ENCODE assay signal across 13 cellular contexts in the genomic region with DNA sequence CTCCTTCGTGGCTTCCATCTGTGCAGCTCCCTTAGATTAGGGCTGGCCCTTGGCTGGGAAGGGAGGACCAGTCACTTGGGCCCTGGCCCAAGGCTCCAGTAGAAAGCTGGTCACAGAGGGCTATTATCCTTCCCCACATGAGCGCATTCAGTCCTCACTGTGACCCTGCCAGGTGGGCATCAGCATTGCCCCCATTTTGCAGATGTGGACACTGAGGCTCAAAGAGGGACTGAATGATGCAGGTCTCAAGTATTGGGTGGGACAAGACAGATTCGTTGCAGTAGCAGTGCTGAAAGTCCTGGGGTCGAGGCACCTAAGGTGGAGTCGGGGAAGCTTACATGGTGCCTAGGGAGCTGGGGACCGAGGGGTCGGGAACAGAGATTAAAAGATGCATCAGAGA.
"Had no signal": no experiment of that assay in that cellular context is flagged by ENCODE, and none has a peak within 500 bp of the region (broad histone marks: within the 10 kb centered on the region; RNA-seq: fewer than 3 reads in every experiment).

No MANE protein-coding gene starts in this region.

- FAIRE-seq: HTR-8/SVneo had no signal

- H3K27me3 ChIP-seq: MG63, Peyer's patch had no signal

- H3K4me3 ChIP-seq: MG63, Peyer's patch, SJCRH30 had no signal

- H3K9me3 ChIP-seq: MG63, Peyer's patch, SJCRH30 had no signal

- H3K27ac ChIP-seq: Peyer's patch, SJCRH30 had no signal

- ATAC-seq: PC-3, Right ventricle myocardium inferior, SK-N-SH treated with all-trans-retinoic acid at 6 μM for 48 hours had no signal

- H3K4me1 ChIP-seq: Peyer's patch, SJCRH30 had no signal

- DNase-seq: Karpas-422, KG1, MG63, NCI-H226, NCI-H446, NCI-H524 treated with DMSO at 0.1 percent for 48 hours, NCI-H82, PC-3, Peyer's patch, SJCRH30 had no signal

- H3K36me3 ChIP-seq: MG63, Peyer's patch, SJCRH30 had no signal
